8 cellular contexts compared by ENCODE assay signal in genomic region chr4:11428161-11428700, GRCh38.
DNase-seq lines count a peak whose midpoint lies in the region; ATAC-seq and FAIRE-seq lines count a peak whose summit lies in the region.

No MANE protein-coding gene starts in this region.

- no peak for FAIRE-seq in RCC 7860 (lab: Jason Lieb, UNC)

- ATAC-seq in GM18498 (IDR thresholded peaks at IDR 0.05; ENCODE audit: unreplicated experiment): peak; percentile 10
- peak; percentile 5 for ATAC-seq in HG02870 (IDR thresholded peaks at IDR 0.05; ENCODE audit: unreplicated experiment)

- no peaks in the 10 kb centered on the region for H3K9me3 Mint-ChIP-seq in activated naive CD8-positive, alpha-beta T cell (ENCODE audit: low read depth)

- H3K27me3 Mint-ChIP-seq in activated naive CD8-positive, alpha-beta T cell: peaks cover 19% of the 10 kb centered on the region

- H3K36me3 ChIP-seq in iPS-20b (ENCODE audit: insufficient read depth, low read depth, low read length) (no peaks in the 10 kb centered on the region), stomach smooth muscle (ENCODE audit: control insufficient read depth in 2 of 2, insufficient read depth in 2 of 2, low read length in 2 of 2) (no peaks in the 10 kb centered on the region)

- peak overlapping the region; percentile 66 for H3K4me3 Mint-ChIP-seq in activated naive CD8-positive, alpha-beta T cell

- H3K4me1 ChIP-seq in iPS-20b (ENCODE audit: insufficient read depth, low read length): peaks cover 7% of the 10 kb centered on the region; the same call in 1 of the 2 replicates
- peaks cover 24% of the 10 kb centered on the region for H3K4me1 ChIP-seq in stomach smooth muscle (ENCODE audit: control insufficient read depth, insufficient read depth, low read length)

- peaks cover 16% of the 10 kb centered on the region for H3K4me1 Mint-ChIP-seq in activated naive CD8-positive, alpha-beta T cell (ENCODE audit: low read depth)

- H3K27ac Mint-ChIP-seq in activated naive CD8-positive, alpha-beta T cell: no peak overlapping the region

- H3K27me3 ChIP-seq in iPS-20b (ENCODE audit: insufficient read depth, low read length) (peaks cover 59% of the 10 kb centered on the region), stomach smooth muscle (ENCODE audit: control insufficient read depth in 1 of 2, insufficient read depth in 2 of 2, low read length in 2 of 2) (peaks cover 0 to 8% of the 10 kb centered on the region in 2 donors)

- DNase-seq in DMS114 treated with DMSO at 0.1 percent for 48 hours (lab: John Stamatoyannopoulos, UW; ENCODE audit: unreplicated experiment) (no peak), EL (no peak), RCC 7860 (ENCODE audit: low spot score) (no peak)

- H3K27ac ChIP-seq in iPS-20b (ENCODE audit: low read length) (no peak overlapping the region), stomach smooth muscle (ENCODE audit: low read length) (no peak overlapping the region)

- peak overlapping the region; percentile 85 for H3K4me3 ChIP-seq in iPS-20b (ENCODE audit: low read length)
- H3K4me3 ChIP-seq in stomach smooth muscle (ENCODE audit: low read length in 2 of 2): peak overlapping the region; percentile 86 to 89

- no peaks in the 10 kb centered on the region for H3K9me3 ChIP-seq in iPS-20b (ENCODE audit: insufficient read depth, low read depth, low read length)
- no peaks in the 10 kb centered on the region for H3K9me3 ChIP-seq in stomach smooth muscle (ENCODE audit: control insufficient read depth in 2 of 2, low read length in 2 of 2)

- H3K9ac ChIP-seq in iPS-20b (ENCODE audit: low read depth, low read length): no peak overlapping the region
- H3K9ac ChIP-seq in stomach smooth muscle (ENCODE audit: low read length in 2 of 2): peak overlapping the region; percentile 5 to 45

- no peaks in the 10 kb centered on the region for H3K36me3 Mint-ChIP-seq in activated naive CD8-positive, alpha-beta T cell
